In the genomic region with DNA sequence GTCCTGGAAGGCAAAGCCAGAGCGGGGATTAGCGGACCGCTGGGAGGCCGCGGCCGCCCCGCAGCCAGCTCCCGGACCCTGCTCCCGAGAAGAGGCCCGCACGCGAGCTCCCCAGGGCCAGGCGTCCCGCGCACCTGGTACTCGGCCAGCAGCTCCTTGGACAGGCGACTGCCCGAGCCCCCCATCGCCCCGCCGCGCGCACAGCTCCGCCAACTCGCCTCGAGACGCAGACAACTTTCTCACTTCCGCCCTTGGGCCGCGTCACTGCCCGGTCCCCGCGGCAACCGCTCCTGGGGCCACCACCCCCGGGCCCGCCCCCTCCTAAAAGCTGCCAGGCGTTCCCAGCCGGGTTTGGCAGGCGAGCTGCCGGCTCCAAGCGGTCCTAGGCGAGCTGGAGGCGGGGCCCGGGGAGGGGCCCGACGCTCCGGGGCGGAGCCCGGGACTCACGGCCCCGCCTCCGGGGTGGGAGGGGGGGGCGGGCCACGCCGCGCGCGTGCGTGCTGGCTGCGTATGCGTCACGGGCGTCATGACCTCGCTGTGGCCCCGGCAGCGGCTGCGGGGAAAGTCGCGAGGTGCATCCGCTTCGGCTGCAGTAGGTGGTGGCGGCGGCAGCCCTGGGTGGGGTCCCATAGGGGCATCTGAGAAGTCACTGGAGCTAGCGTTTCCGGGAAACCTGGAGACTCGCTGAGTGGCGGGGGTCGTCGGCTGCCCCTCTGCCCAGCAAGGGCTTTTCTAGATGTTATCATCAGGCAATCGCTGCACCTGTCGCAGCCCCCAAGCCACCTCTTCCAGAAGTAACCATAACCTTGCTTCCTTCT, we compare ENCODE assay signal across 1 cellular context.
TF ChIP-seq lines count a peak whose summit lies in the region.

Gene CIB1 (minus strand): TSS at position 241 of the 818 bp plus-strand sequence. CDS start 56 bp downstream, at position 185.
A gene with protein sequence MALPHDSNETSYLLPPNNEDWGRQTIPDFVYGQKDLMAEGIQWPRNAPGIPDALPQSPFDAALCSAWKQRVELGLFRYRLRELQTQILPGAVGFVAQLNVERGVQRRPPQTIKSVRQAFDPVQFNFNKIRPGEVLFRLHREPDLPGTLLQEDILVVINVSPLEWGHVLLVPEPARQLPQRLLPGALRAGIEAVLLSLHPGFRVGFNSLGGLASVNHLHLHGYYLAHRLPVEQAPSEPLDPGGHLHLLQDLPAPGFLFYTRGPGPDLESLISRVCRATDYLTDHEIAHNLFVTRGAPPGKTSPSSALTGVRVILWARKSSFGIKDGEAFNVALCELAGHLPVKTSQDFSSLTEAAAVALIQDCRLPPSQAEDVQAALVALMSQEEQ (plus strand): TSS at position 509 of the 818 bp plus-strand sequence. CDS start 6,700 bp downstream, outside the sequence.

TF ChIP-seq in K562, 482 proteins besides CTCF, POLR2A, EP300 and RAD21 (continued from another document and continues in another):
- TF ChIP-seq, protein P1, sequence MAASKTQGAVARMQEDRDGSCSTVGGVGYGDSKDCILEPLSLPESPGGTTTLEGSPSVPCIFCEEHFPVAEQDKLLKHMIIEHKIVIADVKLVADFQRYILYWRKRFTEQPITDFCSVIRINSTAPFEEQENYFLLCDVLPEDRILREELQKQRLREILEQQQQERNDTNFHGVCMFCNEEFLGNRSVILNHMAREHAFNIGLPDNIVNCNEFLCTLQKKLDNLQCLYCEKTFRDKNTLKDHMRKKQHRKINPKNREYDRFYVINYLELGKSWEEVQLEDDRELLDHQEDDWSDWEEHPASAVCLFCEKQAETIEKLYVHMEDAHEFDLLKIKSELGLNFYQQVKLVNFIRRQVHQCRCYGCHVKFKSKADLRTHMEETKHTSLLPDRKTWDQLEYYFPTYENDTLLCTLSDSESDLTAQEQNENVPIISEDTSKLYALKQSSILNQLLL (CRISPR knock-in tag; IDR thresholded peaks at IDR 0.05; ENCODE audit: borderline replicate concordance): no peak
- TF ChIP-seq NR4A1 (CRISPR knock-in tag; IDR thresholded peaks at IDR 0.05) (peak; percentile 49; the same call in 1 of the 2 replicates), NR4A1 (tag; IDR thresholded peaks at IDR 0.05) (peak; percentile 35; the same call in 1 of the 2 replicates), ZC3H4 (CRISPR knock-in tag; IDR thresholded peaks at IDR 0.05; ENCODE audit: borderline replicate concordance) (peak; percentile 40; the same call in 1 of the 2 replicates), FOXJ3 (CRISPR knock-in tag; IDR thresholded peaks at IDR 0.05) (no peak), ZBTB8A (IDR thresholded peaks at IDR 0.05; ENCODE audit: partially characterized antibody) (no peak), GATAD2B (IDR thresholded peaks at IDR 0.05; ENCODE audit: borderline replicate concordance) (0 out of 2 replicates have a peak, but pooled peaks have one; percentile 69), PHF8 (IDR thresholded peaks at IDR 0.05; ENCODE audit: borderline replicate concordance, low read length) (peak; percentile 84), PHF21A (IDR thresholded peaks at IDR 0.05; ENCODE audit: borderline replicate concordance, low read depth) (no peak), ZBTB1 (CRISPR knock-in tag; IDR thresholded peaks at IDR 0.05; ENCODE audit: borderline replicate concordance, low read depth) (peak; percentile 49; the same call in 1 of the 2 replicates), ID3 (CRISPR knock-in tag; IDR thresholded peaks at IDR 0.05) (no peak), ID3 (tag; IDR thresholded peaks at IDR 0.05) (peak; percentile 33; the same call in 1 of the 2 replicates), E2F6 (IDR thresholded peaks at IDR 0.05; ENCODE audit: borderline replicate concordance in 1 of 2, extremely low read depth in 1 of 2, insufficient read depth in 1 of 2, insufficient read length in 1 of 2, low read depth in 1 of 2, low read length in 1 of 2, poor library complexity in 1 of 2, severe bottlenecking in 1 of 2) (peak in 1 of 2 experiments; percentile 40), MITF (IDR thresholded peaks at IDR 0.05) (peak; percentile 15; the same call in 1 of the 2 replicates), MAFK (IDR thresholded peaks at IDR 0.05; ENCODE audit: low read length) (no peak), HINFP (tag; conservative IDR thresholded peaks at IDR 0.05; ENCODE audit: low read depth) (peak; percentile 93), CLOCK (CRISPR knock-in tag; IDR thresholded peaks at IDR 0.05; ENCODE audit: borderline replicate concordance) (no peak), UBTF (IDR thresholded peaks at IDR 0.05; ENCODE audit: borderline replicate concordance in 1 of 2, low read depth in 2 of 2, low read length in 2 of 2) (no peak; a peak in 1 of 4 replicates), SRSF3 (IDR thresholded peaks at IDR 0.05; ENCODE audit: insufficient read depth, low read length) (no peak), ELF2 (CRISPR knock-in tag; IDR thresholded peaks at IDR 0.05) (peak; percentile 92), CHCHD3 (CRISPR knock-in tag; IDR thresholded peaks at IDR 0.05) (no peak), CREM (IDR thresholded peaks at IDR 0.05; ENCODE audit: low read depth) (peak; percentile 86), CBFB (CRISPR knock-in tag; IDR thresholded peaks at IDR 0.05) (0 out of 2 replicates have a peak, but pooled peaks have one; percentile 11), THRA (IDR thresholded peaks at IDR 0.05) (no peak), ZBTB12 (CRISPR knock-in tag; IDR thresholded peaks at IDR 0.05) (peak; percentile 36; the same call in 1 of the 2 replicates), POLR2B (IDR thresholded peaks at IDR 0.05; ENCODE audit: low read depth, partially characterized antibody) (peak; percentile 38)
- TF ChIP-seq, protein P2, sequence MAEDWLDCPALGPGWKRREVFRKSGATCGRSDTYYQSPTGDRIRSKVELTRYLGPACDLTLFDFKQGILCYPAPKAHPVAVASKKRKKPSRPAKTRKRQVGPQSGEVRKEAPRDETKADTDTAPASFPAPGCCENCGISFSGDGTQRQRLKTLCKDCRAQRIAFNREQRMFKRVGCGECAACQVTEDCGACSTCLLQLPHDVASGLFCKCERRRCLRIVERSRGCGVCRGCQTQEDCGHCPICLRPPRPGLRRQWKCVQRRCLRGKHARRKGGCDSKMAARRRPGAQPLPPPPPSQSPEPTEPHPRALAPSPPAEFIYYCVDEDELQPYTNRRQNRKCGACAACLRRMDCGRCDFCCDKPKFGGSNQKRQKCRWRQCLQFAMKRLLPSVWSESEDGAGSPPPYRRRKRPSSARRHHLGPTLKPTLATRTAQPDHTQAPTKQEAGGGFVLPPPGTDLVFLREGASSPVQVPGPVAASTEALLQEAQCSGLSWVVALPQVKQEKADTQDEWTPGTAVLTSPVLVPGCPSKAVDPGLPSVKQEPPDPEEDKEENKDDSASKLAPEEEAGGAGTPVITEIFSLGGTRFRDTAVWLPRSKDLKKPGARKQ (CRISPR knock-in tag; IDR thresholded peaks at IDR 0.05): no peak
- TF ChIP-seq, protein P3, sequence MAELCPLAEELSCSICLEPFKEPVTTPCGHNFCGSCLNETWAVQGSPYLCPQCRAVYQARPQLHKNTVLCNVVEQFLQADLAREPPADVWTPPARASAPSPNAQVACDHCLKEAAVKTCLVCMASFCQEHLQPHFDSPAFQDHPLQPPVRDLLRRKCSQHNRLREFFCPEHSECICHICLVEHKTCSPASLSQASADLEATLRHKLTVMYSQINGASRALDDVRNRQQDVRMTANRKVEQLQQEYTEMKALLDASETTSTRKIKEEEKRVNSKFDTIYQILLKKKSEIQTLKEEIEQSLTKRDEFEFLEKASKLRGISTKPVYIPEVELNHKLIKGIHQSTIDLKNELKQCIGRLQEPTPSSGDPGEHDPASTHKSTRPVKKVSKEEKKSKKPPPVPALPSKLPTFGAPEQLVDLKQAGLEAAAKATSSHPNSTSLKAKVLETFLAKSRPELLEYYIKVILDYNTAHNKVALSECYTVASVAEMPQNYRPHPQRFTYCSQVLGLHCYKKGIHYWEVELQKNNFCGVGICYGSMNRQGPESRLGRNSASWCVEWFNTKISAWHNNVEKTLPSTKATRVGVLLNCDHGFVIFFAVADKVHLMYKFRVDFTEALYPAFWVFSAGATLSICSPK (IDR thresholded peaks at IDR 0.05; ENCODE audit: borderline replicate concordance): no peak
